In genomic region chr3:49025005-49025792, GRCh38 we compare ENCODE assay signal across 13 cellular contexts. TPM values are rescaled to one million over a fixed set of nuclear protein-coding genes. Genes with fewer than 3 reads are reported as not detected.
DNase-seq lines count a peak whose midpoint lies in the region; ATAC-seq, FAIRE-seq and TF ChIP-seq lines count a peak whose summit lies in the region.
"Had no signal": no experiment of that assay in that cellular context is flagged by ENCODE, and none has a peak within 500 bp of the region (broad histone marks: within the 10 kb centered on the region; RNA-seq: fewer than 3 reads in every experiment).

No MANE protein-coding gene starts in this region.

- H3K36me3 ChIP-seq in HepG2 (replicated peaks in 1 of 2; ENCODE audit: control insufficient read depth in 1 of 2, insufficient read depth in 2 of 2, low read length in 2 of 2) (peaks cover 16 to 34% of the 10 kb centered on the region in 2 experiments), right lobe of liver (peaks cover 0 to 33% (median 14%) of the 10 kb centered on the region in 4 donors), OCI-LY7 (ENCODE audit: insufficient read depth, low read length) (peaks cover 68% of the 10 kb centered on the region)

- H3K4me2 ChIP-seq in HepG2 (ENCODE audit: low read depth, low read length) (no peak overlapping the region), OCI-LY7 (ENCODE audit: low read length) (peak overlapping the region; percentile 17; the same call in 1 of the 2 replicates)

- peak overlapping the region in 4 of 5 experiments; percentile 5 to 93 (median 46) for H3K27ac Mint-ChIP-seq in brain

- BruUV-seq in HepG2 (replicated peaks; lab: Mats Ljungman, UMichigan) (no TSS peak), OCI-LY7 (replicated peaks; lab: Mats Ljungman, UMichigan) (no TSS peak)

- H3K4me1 Mint-ChIP-seq in brain, result peaks cover 63% of the 10 kb centered on the region

- TF ChIP-seq CTCF in HepG2 (CRISPR knock-in tag; IDR thresholded peaks at IDR 0.05) (no peak), right lobe of liver (IDR thresholded peaks at IDR 0.05) (no peak), OCI-LY7 (conservative IDR thresholded peaks at IDR 0.05; ENCODE audit: low read length) (no peak), brain (conservative IDR thresholded peaks at IDR 0.05) (no peak)

- DNase-seq in HepG2 (ENCODE audit: low spot score) (no peak), right lobe of liver (no peak), OCI-LY7 (ENCODE audit: low spot score) (no peak), COLO668 (lab: John Stamatoyannopoulos, UW; ENCODE audit: unreplicated experiment) (no peak), NCI-H226 (no peak)
- DNase-seq: AML-193, kidney, NCI-H2171 treated with DMSO at 0.1 percent for 48 hours, SIG-M5 had no signal

- H4K20me1 ChIP-seq in HepG2 (ENCODE audit: insufficient read depth, low read length) (no peaks in the 10 kb centered on the region), OCI-LY7 (ENCODE audit: insufficient read depth, low read length) (0 out of 2 replicates have a peak, but pooled peaks cover 4% of the 10 kb centered on the region)

- 91% methylated on average over 7 of the region's 13 CpGs for WGBS in HepG2 (ENCODE audit: low lambda C conversion rate)
- no CpG with 5 or more reads among the region's 13 CpGs for WGBS in right lobe of liver (ENCODE audit: insufficient coverage, low coverage, low lambda C conversion rate, missing lambda C conversion rate)

- TF ChIP-seq EP300 in HepG2 (IDR thresholded peaks at IDR 0.05; ENCODE audit: low read depth in 2 of 2, low read length in 2 of 2), result no peak
- no peak for TF ChIP-seq EP300 in HepG2 (CRISPR knock-in tag; IDR thresholded peaks at IDR 0.05; ENCODE audit: borderline replicate concordance)

- H3K9me2 ChIP-seq in OCI-LY7 (ENCODE audit: insufficient read depth, low read length), result no peaks in the 10 kb centered on the region

- H3K27me3 Mint-ChIP-seq in brain, result peaks cover 11% of the 10 kb centered on the region

- H3K9ac ChIP-seq in HepG2 (ENCODE audit: insufficient read depth, low read depth, low read length), result no peak overlapping the region

- no peak overlapping the region for H3K27ac ChIP-seq in HepG2 (ENCODE audit: extremely low read length, insufficient read depth, low read length)
- H3K27ac ChIP-seq in right lobe of liver, result no peak overlapping the region
- no peak overlapping the region for H3K27ac ChIP-seq in OCI-LY7 (ENCODE audit: low read depth, low read length, poor library complexity, severe bottlenecking)

- H3K27me3 ChIP-seq in HepG2 (ENCODE audit: control insufficient read depth in 1 of 2, insufficient read depth in 2 of 2, low read length in 2 of 2) (no peaks in the 10 kb centered on the region; a peak in 1 of 5 replicates), right lobe of liver (no peaks in the 10 kb centered on the region)

- H3K79me2 ChIP-seq in HepG2 (ENCODE audit: insufficient read depth, low read length) (peaks cover 34% of the 10 kb centered on the region), OCI-LY7 (ENCODE audit: insufficient read depth, low read depth, low read length) (peaks cover 51% of the 10 kb centered on the region)

- H3K4me3 ChIP-seq in HepG2 (replicated peaks in 1 of 3; ENCODE audit: insufficient read depth in 1 of 3, low read depth in 2 of 3, low read length in 3 of 3), result no peak overlapping the region
- no peak overlapping the region for H3K4me3 ChIP-seq in right lobe of liver
- H3K4me3 ChIP-seq in OCI-LY7 (ENCODE audit: low read depth, low read length, poor library complexity, severe bottlenecking), result no peak overlapping the region

- no peak; a peak in 1 of 4 replicates for TF ChIP-seq POLR2A in HepG2 (IDR thresholded peaks at IDR 0.05; ENCODE audit: insufficient read depth in 1 of 2, low read depth in 2 of 2, low read length in 2 of 2)
- no peak for TF ChIP-seq POLR2A in right lobe of liver (IDR thresholded peaks at IDR 0.05)

- peaks cover 55% of the 10 kb centered on the region for H3K4me1 ChIP-seq in HepG2 (ENCODE audit: insufficient read depth, low read length)
- H3K4me1 ChIP-seq in right lobe of liver, result peaks cover 0 to 21% (median 9%) of the 10 kb centered on the region in 4 donors
- H3K4me1 ChIP-seq in OCI-LY7 (ENCODE audit: insufficient read depth, low read length, poor library complexity, severe bottlenecking), result peaks cover 62% of the 10 kb centered on the region

- H3K36me3 Mint-ChIP-seq in brain, result peaks cover 56% of the 10 kb centered on the region

- FAIRE-seq in HepG2 (lab: Jason Lieb, UNC), result no peak
- FAIRE-seq: HTR-8/SVneo, kidney had no signal

- in situ Hi-C loops in HepG2 (cut with HindIII; ENCODE audit: extremely low pct_ligation_motif_present, low pct_unique_long_range_greater_than_20kb), result no loop called here

- ATAC-seq in HepG2 (no peak), right lobe of liver (no peak), HG02610 (IDR thresholded peaks at IDR 0.05; ENCODE audit: unreplicated experiment) (no peak), GM21619 (IDR thresholded peaks at IDR 0.05; ENCODE audit: unreplicated experiment) (no peak)

- H3K9me3 ChIP-seq in HepG2 (ENCODE audit: low read length) (no peaks in the 10 kb centered on the region), right lobe of liver (no peaks in the 10 kb centered on the region), OCI-LY7 (ENCODE audit: low read length) (no peaks in the 10 kb centered on the region)

- H2AFZ ChIP-seq in HepG2 (ENCODE audit: low read length) (no peak overlapping the region), OCI-LY7 (ENCODE audit: low read length) (no peak overlapping the region)

- H3K9me3 Mint-ChIP-seq in brain, result peaks cover 0 to 5% (median 0%) of the 10 kb centered on the region in 5 experiments

- peak overlapping the region in 1 of 5 experiments; percentile 73 for H3K4me3 Mint-ChIP-seq in brain

- no peak for TF ChIP-seq RAD21 in HepG2 (CRISPR knock-in tag; IDR thresholded peaks at IDR 0.05)

- POLR2A ChIA-PET in HepG2 (lab: Yijun Ruan, JAX), result interaction anchor here (0.9 to 11.1 kb wide), 3 partner anchors 16 to 476 kb away, joined by 3 to 280 read pairs (median 3); partner anchors contain the start of gene WDR6
- POLR2A ChIA-PET in OCI-LY7 (lab: Charles Lee), result interaction anchor here (0.5 kb wide), 1 partner anchor 18 kb away, joined by 4 read pairs; the partner anchor contains the start of gene WDR6

- intact Hi-C loops in HepG2 (cut with micrococcal nuclease; ENCODE audit: unreplicated experiment) (no loop called here), right lobe of liver (cut with DNase I) (no loop called here), OCI-LY7 (cut with micrococcal nuclease; ENCODE audit: unreplicated experiment) (loop anchor here (5.0 kb wide), 1 partner anchor 132 kb away; no protein-coding TSS in a partner anchor)

- CTCF ChIA-PET in HepG2 (lab: Yijun Ruan, JAX; ENCODE audit: low intra/inter-chr PET ratio, low total read pairs), result no interaction called here
- CTCF ChIA-PET in OCI-LY7 (lab: Charles Lee; ENCODE audit: unreplicated experiment), result interaction anchor here (0.6 kb wide), 1 partner anchor 319 kb away, joined by 3 read pairs; no protein-coding TSS in a partner anchor

RNA-seq across cellular contexts. Expression of gene NDUFAF3, which starts 3.3 kb away (rescaled TPM):
- total RNA-seq in HepG2 (2016; rRNA removed; fragmentation: Illumina TruSeq; extraction: Trizol) (50.0 and 51.9 TPM in 2 replicates), right lobe of liver (100 to 1,000 TPM in 1 of 6 experiments, 10 to 100 TPM in 5; 39.2 to 100 (median 44.8) TPM), OCI-LY7 (2022) (124 and 147 TPM in 2 replicates)
- total RNA-seq in HepG2 (2016; cell fraction: cytosol; rRNA removed; fragmentation: Illumina TruSeq; extraction: Trizol; ENCODE audit: low read depth), result 26.9 and 32.9 TPM in 2 replicates
- 52.3 and 61.1 TPM in 2 replicates for total RNA-seq in HepG2 (2016; cell fraction: insoluble cytoplasmic fraction; rRNA removed; fragmentation: Illumina TruSeq; extraction: Trizol)
- total RNA-seq in HepG2 (2016; cell fraction: membrane; rRNA removed; fragmentation: Illumina TruSeq; extraction: Trizol), result 26.1 and 38.8 TPM in 2 replicates
- total RNA-seq in HepG2 (2016; cell fraction: nucleus; rRNA removed; fragmentation: Illumina TruSeq; extraction: Trizol), result 24.4 and 30.9 TPM in 2 replicates
- polyA plus RNA-seq in HepG2 (2011; rRNA removed) (39.0 and 42.0 TPM in 2 replicates), brain (ENCODE audit: insufficient read depth, low read depth, low replicate concordance) (165 TPM)
- polyA plus RNA-seq in HepG2 (2011; cell fraction: cytosol; rRNA removed), result 32.1 and 56.3 TPM in 2 replicates
- 29.5 and 32.3 TPM in 2 replicates for polyA plus RNA-seq in HepG2 (2011; cell fraction: nucleus; rRNA removed)
- 31.0 and 39.6 TPM in 2 replicates for polyA plus RNA-seq in HepG2 (2012)
- polyA plus RNA-seq in HepG2 (2016; cell fraction: cytosol; fragmentation: Illumina TruSeq; extraction: Trizol; ENCODE audit: low read depth), result 31.0 and 36.1 TPM in 2 replicates
- polyA plus RNA-seq in HepG2 (2016; cell fraction: insoluble cytoplasmic fraction; fragmentation: Illumina TruSeq; extraction: Trizol; ENCODE audit: low read depth), result 63.6 and 69.8 TPM in 2 replicates
- polyA plus RNA-seq in HepG2 (2016; cell fraction: membrane; fragmentation: Illumina TruSeq; extraction: Trizol; ENCODE audit: low read depth), result 28.9 and 36.0 TPM in 2 replicates
- 39.0 and 43.6 TPM in 2 replicates for polyA plus RNA-seq in HepG2 (2016; cell fraction: nucleus; fragmentation: Illumina TruSeq; extraction: Trizol; ENCODE audit: insufficient read depth, low read depth)
- polyA minus RNA-seq in HepG2 (2011; rRNA and poly(A)+ RNA removed; ENCODE audit: low replicate concordance), result 70.8 and 119 TPM in 2 replicates
- polyA minus RNA-seq in HepG2 (2011; cell fraction: cytosol; rRNA and poly(A)+ RNA removed), result 23.8 and 35.3 TPM in 2 replicates
- 27.4 and 27.9 TPM in 2 replicates for polyA minus RNA-seq in HepG2 (2011; cell fraction: nucleus; rRNA and poly(A)+ RNA removed)
- total RNA-seq in OCI-LY7 (2014; rRNA removed; shearing (Covaris generic)), result 255 and 309 TPM in 2 replicates

RNA-seq across cellular contexts. Expression of gene IMPDH2, which starts 4.0 kb away (rescaled TPM):
- 260 and 344 TPM in 2 replicates for total RNA-seq in HepG2 (2016; rRNA removed; fragmentation: Illumina TruSeq; extraction: Trizol)
- 94.1 and 106 TPM in 2 replicates for total RNA-seq in HepG2 (2016; cell fraction: cytosol; rRNA removed; fragmentation: Illumina TruSeq; extraction: Trizol; ENCODE audit: low read depth)
- total RNA-seq in HepG2 (2016; cell fraction: insoluble cytoplasmic fraction; rRNA removed; fragmentation: Illumina TruSeq; extraction: Trizol), result 263 and 346 TPM in 2 replicates
- 186 and 193 TPM in 2 replicates for total RNA-seq in HepG2 (2016; cell fraction: membrane; rRNA removed; fragmentation: Illumina TruSeq; extraction: Trizol)
- total RNA-seq in HepG2 (2016; cell fraction: nucleus; rRNA removed; fragmentation: Illumina TruSeq; extraction: Trizol), result 117 and 127 TPM in 2 replicates
- polyA plus RNA-seq in HepG2 (2011; rRNA removed), result 248 and 252 TPM in 2 replicates
- 227 and 254 TPM in 2 replicates for polyA plus RNA-seq in HepG2 (2011; cell fraction: cytosol; rRNA removed)
- polyA plus RNA-seq in HepG2 (2011; cell fraction: nucleus; rRNA removed), result 167 and 184 TPM in 2 replicates
- 171 and 213 TPM in 2 replicates for polyA plus RNA-seq in HepG2 (2012)
- polyA plus RNA-seq in HepG2 (2016; cell fraction: cytosol; fragmentation: Illumina TruSeq; extraction: Trizol; ENCODE audit: low read depth), result 80.1 and 88.8 TPM in 2 replicates
- polyA plus RNA-seq in HepG2 (2016; cell fraction: insoluble cytoplasmic fraction; fragmentation: Illumina TruSeq; extraction: Trizol; ENCODE audit: low read depth), result 319 and 340 TPM in 2 replicates
- polyA plus RNA-seq in HepG2 (2016; cell fraction: membrane; fragmentation: Illumina TruSeq; extraction: Trizol; ENCODE audit: low read depth), result 142 and 165 TPM in 2 replicates
- polyA plus RNA-seq in HepG2 (2016; cell fraction: nucleus; fragmentation: Illumina TruSeq; extraction: Trizol; ENCODE audit: insufficient read depth, low read depth), result 169 and 178 TPM in 2 replicates
- polyA minus RNA-seq in HepG2 (2011; rRNA and poly(A)+ RNA removed; ENCODE audit: low replicate concordance), result 431 and 698 TPM in 2 replicates
- 171 and 193 TPM in 2 replicates for polyA minus RNA-seq in HepG2 (2011; cell fraction: cytosol; rRNA and poly(A)+ RNA removed)
- polyA minus RNA-seq in HepG2 (2011; cell fraction: nucleus; rRNA and poly(A)+ RNA removed), result 84.5 and 109 TPM in 2 replicates
- total RNA-seq in right lobe of liver, result 10 to 100 TPM; 32.0 to 57.3 (median 39.0) TPM
- 295 and 319 TPM in 2 replicates for total RNA-seq in OCI-LY7 (2014; rRNA removed; shearing (Covaris generic))
- total RNA-seq in OCI-LY7 (2022), result 328 and 360 TPM in 2 replicates
- polyA plus RNA-seq in brain (ENCODE audit: insufficient read depth, low read depth, low replicate concordance), result 130 TPM

RNA-seq across cellular contexts. Expression of gene DALRD3, which starts 6.8 kb away (rescaled TPM):
- 18.3 and 19.9 TPM in 2 replicates for total RNA-seq in HepG2 (2016; rRNA removed; fragmentation: Illumina TruSeq; extraction: Trizol)
- total RNA-seq in HepG2 (2016; cell fraction: cytosol; rRNA removed; fragmentation: Illumina TruSeq; extraction: Trizol; ENCODE audit: low read depth), result 8.0 and 9.1 TPM in 2 replicates
- 17.2 and 17.7 TPM in 2 replicates for total RNA-seq in HepG2 (2016; cell fraction: insoluble cytoplasmic fraction; rRNA removed; fragmentation: Illumina TruSeq; extraction: Trizol)
- 13.3 and 16.1 TPM in 2 replicates for total RNA-seq in HepG2 (2016; cell fraction: membrane; rRNA removed; fragmentation: Illumina TruSeq; extraction: Trizol)
- total RNA-seq in HepG2 (2016; cell fraction: nucleus; rRNA removed; fragmentation: Illumina TruSeq; extraction: Trizol), result 12.3 and 12.5 TPM in 2 replicates
- 31.7 and 36.5 TPM in 2 replicates for polyA plus RNA-seq in HepG2 (2011; rRNA removed)
- polyA plus RNA-seq in HepG2 (2011; cell fraction: cytosol; rRNA removed), result 28.5 and 42.5 TPM in 2 replicates
- polyA plus RNA-seq in HepG2 (2011; cell fraction: nucleus; rRNA removed), result 69.2 and 85.2 TPM in 2 replicates
- polyA plus RNA-seq in HepG2 (2012), result 10.7 and 12.1 TPM in 2 replicates
- polyA plus RNA-seq in HepG2 (2016; cell fraction: cytosol; fragmentation: Illumina TruSeq; extraction: Trizol; ENCODE audit: low read depth), result 6.0 and 7.7 TPM in 2 replicates
- 16.3 and 17.2 TPM in 2 replicates for polyA plus RNA-seq in HepG2 (2016; cell fraction: insoluble cytoplasmic fraction; fragmentation: Illumina TruSeq; extraction: Trizol; ENCODE audit: low read depth)
- 10.6 and 11.7 TPM in 2 replicates for polyA plus RNA-seq in HepG2 (2016; cell fraction: membrane; fragmentation: Illumina TruSeq; extraction: Trizol; ENCODE audit: low read depth)
- polyA plus RNA-seq in HepG2 (2016; cell fraction: nucleus; fragmentation: Illumina TruSeq; extraction: Trizol; ENCODE audit: insufficient read depth, low read depth), result 23.7 and 24.6 TPM in 2 replicates
- 62.8 and 69.7 TPM in 2 replicates for polyA minus RNA-seq in HepG2 (2011; rRNA and poly(A)+ RNA removed; ENCODE audit: low replicate concordance)
- polyA minus RNA-seq in HepG2 (2011; cell fraction: cytosol; rRNA and poly(A)+ RNA removed), result 9.5 and 20.9 TPM in 2 replicates
- polyA minus RNA-seq in HepG2 (2011; cell fraction: nucleus; rRNA and poly(A)+ RNA removed), result 11.2 and 17.4 TPM in 2 replicates
- 10 to 100 TPM in 2 of 6 experiments, 1 to 10 TPM in 4; 7.5 to 17.0 (median 8.1) TPM for total RNA-seq in right lobe of liver
- 26.3 and 36.2 TPM in 2 replicates for total RNA-seq in OCI-LY7 (2014; rRNA removed; shearing (Covaris generic))
- total RNA-seq in OCI-LY7 (2022), result 35.0 and 35.7 TPM in 2 replicates
- 28.8 TPM for polyA plus RNA-seq in brain (ENCODE audit: insufficient read depth, low read depth, low replicate concordance)

RNA-seq across cellular contexts. Expression of gene WDR6, which starts 18.0 kb away (rescaled TPM):
- total RNA-seq in HepG2 (2016; rRNA removed; fragmentation: Illumina TruSeq; extraction: Trizol) (71.2 and 73.4 TPM in 2 replicates), right lobe of liver (10 to 100 TPM; 35.7 to 72.9 (median 65.4) TPM), OCI-LY7 (2022) (128 and 131 TPM in 2 replicates)
- 3.5 and 5.3 TPM in 2 replicates for total RNA-seq in HepG2 (2016; cell fraction: cytosol; rRNA removed; fragmentation: Illumina TruSeq; extraction: Trizol; ENCODE audit: low read depth)
- total RNA-seq in HepG2 (2016; cell fraction: insoluble cytoplasmic fraction; rRNA removed; fragmentation: Illumina TruSeq; extraction: Trizol), result 62.0 and 83.0 TPM in 2 replicates
- 11.9 and 16.0 TPM in 2 replicates for total RNA-seq in HepG2 (2016; cell fraction: membrane; rRNA removed; fragmentation: Illumina TruSeq; extraction: Trizol)
- 75.4 and 75.5 TPM in 2 replicates for total RNA-seq in HepG2 (2016; cell fraction: nucleus; rRNA removed; fragmentation: Illumina TruSeq; extraction: Trizol)
- polyA plus RNA-seq in HepG2 (2011; rRNA removed) (139 and 187 TPM in 2 replicates), brain (ENCODE audit: insufficient read depth, low read depth, low replicate concordance) (109 TPM)
- 54.1 and 69.9 TPM in 2 replicates for polyA plus RNA-seq in HepG2 (2011; cell fraction: cytosol; rRNA removed)
- polyA plus RNA-seq in HepG2 (2011; cell fraction: nucleus; rRNA removed), result 948 and 1,074 TPM in 2 replicates
- 82.4 and 107 TPM in 2 replicates for polyA plus RNA-seq in HepG2 (2012)
- polyA plus RNA-seq in HepG2 (2016; cell fraction: cytosol; fragmentation: Illumina TruSeq; extraction: Trizol; ENCODE audit: low read depth), result 3.7 and 3.8 TPM in 2 replicates
- polyA plus RNA-seq in HepG2 (2016; cell fraction: insoluble cytoplasmic fraction; fragmentation: Illumina TruSeq; extraction: Trizol; ENCODE audit: low read depth), result 65.3 and 72.1 TPM in 2 replicates
- 8.5 and 9.3 TPM in 2 replicates for polyA plus RNA-seq in HepG2 (2016; cell fraction: membrane; fragmentation: Illumina TruSeq; extraction: Trizol; ENCODE audit: low read depth)
- polyA plus RNA-seq in HepG2 (2016; cell fraction: nucleus; fragmentation: Illumina TruSeq; extraction: Trizol; ENCODE audit: insufficient read depth, low read depth), result 267 and 275 TPM in 2 replicates
- polyA minus RNA-seq in HepG2 (2011; rRNA and poly(A)+ RNA removed; ENCODE audit: low replicate concordance), result 181 and 224 TPM in 2 replicates
- 39.8 and 50.4 TPM in 2 replicates for polyA minus RNA-seq in HepG2 (2011; cell fraction: cytosol; rRNA and poly(A)+ RNA removed)
- polyA minus RNA-seq in HepG2 (2011; cell fraction: nucleus; rRNA and poly(A)+ RNA removed), result 60.6 and 69.1 TPM in 2 replicates
- total RNA-seq in OCI-LY7 (2014; rRNA removed; shearing (Covaris generic)), result 92.0 and 101 TPM in 2 replicates

RNA-seq across cellular contexts. Expression of gene P4HTM, which starts 35.2 kb away (rescaled TPM):
- total RNA-seq in HepG2 (2016; rRNA removed; fragmentation: Illumina TruSeq; extraction: Trizol) (not detected in 2 replicates), right lobe of liver (10 to 100 TPM in 5 of 6 experiments, 1 to 10 TPM in 1; 7.7 to 19.2 (median 11.1) TPM), OCI-LY7 (2022) (36.9 and 47.4 TPM in 2 replicates)
- total RNA-seq in HepG2 (2016; cell fraction: cytosol; rRNA removed; fragmentation: Illumina TruSeq; extraction: Trizol; ENCODE audit: low read depth), result not detected in 2 replicates
- total RNA-seq in HepG2 (2016; cell fraction: insoluble cytoplasmic fraction; rRNA removed; fragmentation: Illumina TruSeq; extraction: Trizol), result 0.09 TPM in 1 of 2 replicates, not detected in the other
- not detected in 2 replicates for total RNA-seq in HepG2 (2016; cell fraction: membrane; rRNA removed; fragmentation: Illumina TruSeq; extraction: Trizol)
- total RNA-seq in HepG2 (2016; cell fraction: nucleus; rRNA removed; fragmentation: Illumina TruSeq; extraction: Trizol), result 0.09 TPM in 1 of 2 replicates, not detected in the other
- polyA plus RNA-seq in HepG2 (2011; rRNA removed) (0.01 TPM in 1 of 2 replicates, not detected in the other), brain (ENCODE audit: insufficient read depth, low read depth, low replicate concordance) (64.8 TPM)
- 0.07 TPM in 1 of 2 replicates, not detected in the other for polyA plus RNA-seq in HepG2 (2011; cell fraction: cytosol; rRNA removed)
- 0.29 and 0.38 TPM in 2 replicates for polyA plus RNA-seq in HepG2 (2011; cell fraction: nucleus; rRNA removed)
- 0.16 TPM in 1 of 2 replicates, not detected in the other for polyA plus RNA-seq in HepG2 (2012)
- polyA plus RNA-seq in HepG2 (2016; cell fraction: cytosol; fragmentation: Illumina TruSeq; extraction: Trizol; ENCODE audit: low read depth), result not detected in 2 replicates
- polyA plus RNA-seq in HepG2 (2016; cell fraction: insoluble cytoplasmic fraction; fragmentation: Illumina TruSeq; extraction: Trizol; ENCODE audit: low read depth), result not detected in 2 replicates
- not detected in 2 replicates for polyA plus RNA-seq in HepG2 (2016; cell fraction: membrane; fragmentation: Illumina TruSeq; extraction: Trizol; ENCODE audit: low read depth)
- not detected in 2 replicates for polyA plus RNA-seq in HepG2 (2016; cell fraction: nucleus; fragmentation: Illumina TruSeq; extraction: Trizol; ENCODE audit: insufficient read depth, low read depth)
- 0.24 and 77.8 TPM in 2 replicates for polyA minus RNA-seq in HepG2 (2011; rRNA and poly(A)+ RNA removed; ENCODE audit: low replicate concordance)
- polyA minus RNA-seq in HepG2 (2011; cell fraction: cytosol; rRNA and poly(A)+ RNA removed), result 2.1 and 2.3 TPM in 2 replicates
- 1.5 and 2.2 TPM in 2 replicates for polyA minus RNA-seq in HepG2 (2011; cell fraction: nucleus; rRNA and poly(A)+ RNA removed)
- total RNA-seq in OCI-LY7 (2014; rRNA removed; shearing (Covaris generic)), result 45.3 and 48.4 TPM in 2 replicates
